5 cellular contexts compared by ENCODE assay signal in genomic region chr10:3318480-3318807, GRCh38.
DNase-seq lines count a peak whose midpoint lies in the region; ATAC-seq, FAIRE-seq and TF ChIP-seq lines count a peak whose summit lies in the region.
"Not testable (repeated sequence)": the region's sequence is repeated elsewhere in the genome, so short reads cannot be mapped to it uniquely, and the experiment has no call there.

No MANE protein-coding gene starts in this region.

- H2BK120ac ChIP-seq in trophoblast cell (ENCODE audit: insufficient read depth, low read length, poor library complexity), result not testable (repeated sequence)

- TF ChIP-seq CTCF in K562 (IDR thresholded peaks at IDR 0.05 in 2 of 3, conservative IDR thresholded peaks at IDR 0.05 in 1 of 3; ENCODE audit: insufficient read depth in 2 of 3, low read depth in 1 of 3, low read length in 3 of 3); dorsolateral prefrontal cortex (IDR thresholded peaks at IDR 0.05 in 54 of 56, conservative IDR thresholded peaks at IDR 0.05 in 2 of 56; ENCODE audit: low read depth in 1 of 56, partially characterized antibody in 56 of 56); testis (IDR thresholded peaks at IDR 0.05): not testable (repeated sequence)

- H2AK5ac ChIP-seq in trophoblast cell (ENCODE audit: low read length), result not testable (repeated sequence)

- not testable (repeated sequence) for H4K91ac ChIP-seq in trophoblast cell (ENCODE audit: low read depth, low read length)

- TF ChIP-seq POLR2A in K562 (conservative IDR thresholded peaks at IDR 0.05); testis (IDR thresholded peaks at IDR 0.05): not testable (repeated sequence)

- not testable (repeated sequence) for H3K9me1 ChIP-seq in K562 (ENCODE audit: control insufficient read depth, insufficient read depth, low read length)

- H3K4me3 ChIP-seq in K562 (peak overlapping the region; percentile 35), dorsolateral prefrontal cortex (peak overlapping the region in 31 of 59 donors; percentile 6 to 59 (median 29)), testis (peak overlapping the region; percentile 30 to 34)
- H3K4me3 ChIP-seq in trophoblast cell (ENCODE audit: low read depth, low read length), result not testable (repeated sequence)

- H3K18ac ChIP-seq in trophoblast cell (ENCODE audit: low read length), result not testable (repeated sequence)

- H3K4me2 ChIP-seq in K562 (ENCODE audit: insufficient read depth, low read length), result peak overlapping the region; percentile 68
- H3K4me2 ChIP-seq in trophoblast cell (ENCODE audit: low read length), result not testable (repeated sequence)

- H3K79me2 ChIP-seq in K562 (ENCODE audit: control insufficient read depth, insufficient read depth, low read length); trophoblast cell (ENCODE audit: control insufficient read depth, insufficient read depth, low read length, poor library complexity): not testable (repeated sequence)

- not testable (repeated sequence) for H3K23ac ChIP-seq in trophoblast cell (ENCODE audit: low read length)

- peak overlapping the region; percentile 38 to 85; a peak in 3 of 4 replicates for H3K9ac ChIP-seq in K562 (ENCODE audit: insufficient read depth in 1 of 2, low read depth in 2 of 2, low read length in 2 of 2)
- H3K9ac ChIP-seq in trophoblast cell (ENCODE audit: low read length), result not testable (repeated sequence)

- CTCF ChIA-PET in K562 (lab: Yijun Ruan, JAX; ENCODE audit: low intra/inter-chr PET ratio), result not testable (repeated sequence)

- peaks cover 3 to 21% of the 10 kb centered on the region in 2 experiments; a peak in 4 of 5 replicates for H3K4me1 ChIP-seq in K562 (replicated peaks in 1 of 2; ENCODE audit: control insufficient read depth in 2 of 2, insufficient read depth in 2 of 2, low read length in 2 of 2)
- not testable (repeated sequence) for H3K4me1 ChIP-seq in trophoblast cell (ENCODE audit: control insufficient read depth in 1 of 2, insufficient read depth in 2 of 2, low read length in 2 of 2); testis

- H3K9me3 ChIP-seq in K562 (replicated peaks; ENCODE audit: control insufficient read depth, insufficient read depth, low read depth, low read length); trophoblast cell (ENCODE audit: insufficient read depth, low read depth, low read length); testis: not testable (repeated sequence)

- TSS peak; percentile 49 for BruUV-seq in K562 (replicated peaks; lab: Mats Ljungman, UMichigan)

- in situ Hi-C loops in K562 (cut with MboI), result not testable (repeated sequence)

- TF ChIP-seq EP300 in K562 (IDR thresholded peaks at IDR 0.05; ENCODE audit: low read length), result not testable (repeated sequence)

- not testable (repeated sequence) for H3K14ac ChIP-seq in trophoblast cell (ENCODE audit: low read length)

- H3K4ac ChIP-seq in trophoblast cell (ENCODE audit: low read depth, low read length), result not testable (repeated sequence)

- H4K8ac ChIP-seq in trophoblast cell (ENCODE audit: low read depth, low read length), result not testable (repeated sequence)

- H2AFZ ChIP-seq in K562 (ENCODE audit: low read depth, low read length), result peak overlapping the region; percentile 83
- not testable (repeated sequence) for H2AFZ ChIP-seq in trophoblast cell (ENCODE audit: insufficient read depth, low read length, poor library complexity)

- H2BK12ac ChIP-seq in trophoblast cell (ENCODE audit: low read length), result not testable (repeated sequence)

- not testable (repeated sequence) for H3K79me1 ChIP-seq in trophoblast cell (ENCODE audit: low read length)

- not testable (repeated sequence) for TF ChIP-seq RAD21 in K562 (CRISPR knock-in tag; conservative IDR thresholded peaks at IDR 0.05 in 1 of 2, IDR thresholded peaks at IDR 0.05 in 1 of 2)

- not testable (repeated sequence) for H4K20me1 ChIP-seq in K562 (replicated peaks; ENCODE audit: control insufficient read depth, insufficient read depth, low read length)

- peak; percentile 32 for DNase-seq in HuH-7 (ENCODE audit: low spot score)
- peak in 3 of 4 experiments; percentile 12 to 15 (median 15) for DNase-seq in K562 (ENCODE audit: extremely low read depth in 1 of 4, low spot score in 3 of 4)
- not testable (repeated sequence) for DNase-seq in dorsolateral prefrontal cortex, testis
- DNase-seq in trophoblast cell, result peak; percentile 31 to 50

- POLR2A ChIA-PET in K562 (lab: Yijun Ruan, JAX), result interaction anchor here (0.9 kb wide), 1 partner anchor 17 kb away, joined by 3 read pairs; no protein-coding TSS in a partner anchor

- not testable (repeated sequence) for FAIRE-seq in K562 (lab: Jason Lieb, UNC)

- H3K27ac ChIP-seq in K562 (ENCODE audit: extremely low read depth, low read depth, low read length); dorsolateral prefrontal cortex; trophoblast cell (ENCODE audit: low read depth, low read length); testis: not testable (repeated sequence)

- not testable (repeated sequence) for H3K27me3 ChIP-seq in K562 (ENCODE audit: control insufficient read depth in 2 of 2, insufficient read depth in 2 of 2, low read length in 2 of 2); trophoblast cell (ENCODE audit: insufficient read depth, low read length); testis
- H3K27me3 ChIP-seq in dorsolateral prefrontal cortex, result peaks cover 0 to 11% (median 0%) of the 10 kb centered on the region in 45 donors

- intact Hi-C loops in K562 (cut with micrococcal nuclease); dorsolateral prefrontal cortex (cut with DNase I); testis (cut with DNase I; ENCODE audit: low total_unique reads): not testable (repeated sequence)

- H4K12ac ChIP-seq in trophoblast cell (ENCODE audit: low read depth, low read length), result not testable (repeated sequence)

- 9% methylated on average over 19 of the region's 22 CpGs for WGBS in K562 (ENCODE audit: insufficient coverage, low coverage, missing lambda C conversion rate)
- WGBS in trophoblast cell (ENCODE audit: extremely low coverage, insufficient coverage, insufficient read length), result no CpG with 5 or more reads among the region's 22 CpGs
- WGBS in testis, 2 donors, result 91% methylated on average over 14 of the region's 22 CpGs; no CpG with 5 or more reads in 1 of the 2 donors

- H3K36me3 ChIP-seq in K562 (ENCODE audit: control insufficient read depth, insufficient read depth, low read length); trophoblast cell (ENCODE audit: control insufficient read depth in 1 of 2, insufficient read depth in 2 of 2, low read length in 2 of 2); testis (ENCODE audit: low read depth, missing control alignments): not testable (repeated sequence)

- ATAC-seq in K562, result peak; percentile 44; the same call in 1 of the 3 replicates

- not testable (repeated sequence) for H2BK5ac ChIP-seq in trophoblast cell (ENCODE audit: low read depth, low read length, poor library complexity)

TF ChIP-seq in K562, 482 proteins besides CTCF, POLR2A, EP300 and RAD21:
- TF ChIP-seq NR2C2 (CRISPR knock-in tag; IDR thresholded peaks at IDR 0.05), result not testable (repeated sequence)
- TF ChIP-seq NR2C2 (tag; IDR thresholded peaks at IDR 0.05), result peak; percentile 8; the same call in 1 of the 2 replicates
- peak; percentile 45 for TF ChIP-seq POLR2G (IDR thresholded peaks at IDR 0.05; ENCODE audit: low read depth, low read length)
- peak; percentile 64 for TF ChIP-seq RBFOX2 (IDR thresholded peaks at IDR 0.05; ENCODE audit: low read depth, low read length)
- peak; percentile 41; the same call in 1 of the 2 replicates for TF ChIP-seq ZNF143 (CRISPR knock-in tag; IDR thresholded peaks at IDR 0.05)
- 0 out of 2 replicates have a peak, but pooled peaks have one; percentile 7 for TF ChIP-seq ZNF175 (CRISPR knock-in tag; IDR thresholded peaks at IDR 0.05; ENCODE audit: low read depth)
